ENCODE assay signal across 8 cellular contexts in the genomic region with DNA sequence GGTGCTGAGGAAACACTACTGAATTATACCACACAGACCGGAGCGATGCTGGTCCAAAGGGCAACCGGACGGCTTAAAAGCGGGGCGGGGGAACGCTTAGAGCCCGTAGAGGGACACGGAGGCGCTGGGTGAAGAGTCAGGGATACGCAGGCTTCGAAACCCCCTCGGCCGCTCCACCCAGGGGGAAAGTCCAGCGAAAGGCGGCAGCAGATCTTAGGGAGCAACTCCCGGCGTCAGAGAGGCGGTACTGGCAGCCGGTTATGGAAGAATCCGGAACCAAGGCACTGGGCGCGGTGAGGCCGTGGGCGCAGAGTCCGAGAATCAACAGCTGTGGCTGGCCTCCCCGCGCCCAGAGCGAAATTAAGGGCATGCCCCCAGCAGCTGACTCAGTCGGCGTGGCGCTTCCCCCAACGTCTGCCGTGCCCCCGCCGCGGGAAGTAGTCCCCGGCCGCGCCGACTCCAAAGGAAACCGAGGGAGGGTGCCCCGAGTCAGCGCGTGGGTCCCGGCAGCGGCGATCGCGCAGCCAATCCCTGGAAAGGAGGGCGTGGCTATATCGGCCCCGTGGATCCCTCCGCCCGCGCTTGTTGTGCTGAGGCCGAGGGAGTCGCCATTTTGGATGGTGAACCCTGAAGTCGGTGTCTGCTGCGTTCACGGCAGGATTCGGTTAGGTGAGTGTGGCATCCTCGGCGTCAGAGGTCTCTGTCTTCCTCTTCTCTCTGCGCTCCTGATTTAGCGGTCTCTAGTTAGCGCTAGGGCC. TPM values are rescaled to one million over a fixed set of nuclear protein-coding genes. Genes with fewer than 3 reads are reported as not detected.
A peak's percentile ranks its signal among the peaks of the same experiment; 100 is the strongest.
DNase-seq lines count a peak whose midpoint lies in the region; ATAC-seq and TF ChIP-seq lines count a peak whose summit lies in the region.

A gene (plus strand): TSS at position 611 of the 758 bp plus-strand sequence. CDS start 20,110 bp downstream, outside the sequence.

- peak within 1 kb of the TSS; percentile 99 for H3K27ac Mint-ChIP-seq in type B pancreatic cell

- H3K9me3 ChIP-seq in adipocyte (ENCODE audit: control insufficient read depth, low read length) (no peaks in the 10 kb centered on the region), cardiac muscle cell (ENCODE audit: low read depth) (no peaks in the 10 kb centered on the region)

- H3K27me3 ChIP-seq in adipocyte (replicated peaks; ENCODE audit: control insufficient read depth, insufficient read depth, low read length) = no peaks in the 10 kb centered on the region
- no peaks in the 10 kb centered on the region for H3K27me3 ChIP-seq in cardiac muscle cell

- peak within 1 kb of the TSS; percentile 93 for H3K27ac ChIP-seq in cardiac muscle cell

- no peaks in the 10 kb centered on the region for H3K27me3 Mint-ChIP-seq in type B pancreatic cell

- DNase-seq in GM12865 (ENCODE audit: low read depth) = peak; percentile 99
- peak; percentile 94 for DNase-seq in NCI-H128 (lab: John Stamatoyannopoulos, UW; ENCODE audit: unreplicated experiment)
- peak; percentile 96 for DNase-seq in SW480 (ENCODE audit: low spot score)
- DNase-seq in adipocyte (ENCODE audit: low read depth) = peak; percentile 100
- peak; percentile 99 to 100 for DNase-seq in cardiac muscle cell (ENCODE audit: low read depth in 1 of 2, low spot score in 1 of 2)
- peak; percentile 96 for DNase-seq in pons (ENCODE audit: low spot score)
- peak; percentile 98 for DNase-seq in type B pancreatic cell (ENCODE audit: extremely low spot score, unreplicated experiment)

- ATAC-seq in HG02678 (IDR thresholded peaks at IDR 0.05; ENCODE audit: unreplicated experiment) = peak; percentile 83

- H3K4me3 ChIP-seq in GM12865 (ENCODE audit: low read depth, low read length) (peak within 1 kb of the TSS; percentile 95), adipocyte (ENCODE audit: low read length) (peak within 1 kb of the TSS; percentile 97), cardiac muscle cell (peak within 1 kb of the TSS; percentile 85)

- H3K36me3 Mint-ChIP-seq in type B pancreatic cell = peaks cover 4% of the 10 kb centered on the region

- no peak for TF ChIP-seq CTCF in GM12865 (IDR thresholded peaks at IDR 0.05; ENCODE audit: insufficient read depth, low read depth, low read length, missing control alignments)
- no peak for TF ChIP-seq CTCF in cardiac muscle cell (IDR thresholded peaks at IDR 0.05; ENCODE audit: low read depth, low read length)
- no peak for TF ChIP-seq CTCF in type B pancreatic cell (conservative IDR thresholded peaks at IDR 0.05)

- H3K4me3 Mint-ChIP-seq in type B pancreatic cell = peak within 1 kb of the TSS; percentile 97

- H3K9me3 Mint-ChIP-seq in type B pancreatic cell = no peaks in the 10 kb centered on the region

- H3K36me3 ChIP-seq in adipocyte (ENCODE audit: control insufficient read depth, insufficient read depth, low read length, severe bottlenecking) = no peaks in the 10 kb centered on the region
- H3K36me3 ChIP-seq in cardiac muscle cell = no peaks in the 10 kb centered on the region

- H3K4me1 ChIP-seq in adipocyte (ENCODE audit: control insufficient read depth, insufficient read depth, low read length) (peaks cover 23% of the 10 kb centered on the region), cardiac muscle cell (ENCODE audit: low read depth) (peaks cover 7% of the 10 kb centered on the region)

- H3K9ac ChIP-seq in adipocyte (ENCODE audit: low read length) = peak within 1 kb of the TSS; percentile 99

- peaks cover 11% of the 10 kb centered on the region for H3K4me1 Mint-ChIP-seq in type B pancreatic cell (ENCODE audit: unreplicated experiment)

RNA-seq across cellular contexts. Expression of the gene that starts here (rescaled TPM):
- total RNA-seq in cardiac muscle cell (180 and 248 TPM in 2 replicates), type B pancreatic cell (ENCODE audit: low replicate concordance) (232 and 233 TPM in 2 replicates)
- 164 and 227 TPM in 2 replicates for polyA plus RNA-seq in cardiac muscle cell

Comparison
In these comparisons a context has a peak if more than half of its experiments do, and no peak if none do; other contexts are left out.
1. Peak in every context shown above with its lines: DNase-seq, ATAC-seq, H3K4me3 ChIP-seq and H3K27ac ChIP-seq.